8 cellular contexts compared by ENCODE assay signal in genomic region chr6:165729307-165729936, GRCh38.
DNase-seq lines count a peak whose midpoint lies in the region; ATAC-seq and TF ChIP-seq lines count a peak whose summit lies in the region.

No MANE protein-coding gene starts in this region.

- 4 to 11% methylated on average over 1 of the region's 1 CpG for WGBS in thyroid gland, 2 donors

- H3K27me3 Mint-ChIP-seq in activated naive CD4-positive, alpha-beta T cell treated with anti-CD3 and anti-CD28 coated beads, Interleukin-2, amount 10 ng/mL, durations not matched to agents 7 days and 5 days, result no peaks in the 10 kb centered on the region
- peaks cover 0 to 5% of the 10 kb centered on the region in 2 donors for H3K27me3 Mint-ChIP-seq in stimulated activated naive B cell treated with anti-CD40 and anti-IgM and Interleukin-4, amounts not matched to agents 10 μg/mL and 1 μg/mL and 100 μg/mL, for 72 hours

- H3K27ac Mint-ChIP-seq in activated naive CD4-positive, alpha-beta T cell treated with anti-CD3 and anti-CD28 coated beads, Interleukin-2, amount 10 ng/mL, durations not matched to agents 7 days and 5 days, result no peak overlapping the region
- no peak overlapping the region for H3K27ac Mint-ChIP-seq in stimulated activated naive B cell treated with anti-CD40 and anti-IgM and Interleukin-4, amounts not matched to agents 10 μg/mL and 1 μg/mL and 100 μg/mL, for 72 hours

- no peaks in the 10 kb centered on the region for H3K27me3 ChIP-seq in thyroid gland

- TF ChIP-seq CTCF in GM13977 (IDR thresholded peaks at IDR 0.05; ENCODE audit: extremely low read depth, insufficient read depth, missing control alignments) (peak; percentile 76), thyroid gland (IDR thresholded peaks at IDR 0.05) (peak; percentile 51 to 85 (median 72))

- TF ChIP-seq POLR2A in thyroid gland (IDR thresholded peaks at IDR 0.05), result no peak

- H3K9me3 ChIP-seq in thyroid gland, result no peaks in the 10 kb centered on the region

- no peaks in the 10 kb centered on the region for H3K9me3 Mint-ChIP-seq in activated naive CD4-positive, alpha-beta T cell treated with anti-CD3 and anti-CD28 coated beads, Interleukin-2, amount 10 ng/mL, durations not matched to agents 7 days and 5 days
- peaks cover 0 to 1% of the 10 kb centered on the region in 2 donors for H3K9me3 Mint-ChIP-seq in stimulated activated naive B cell treated with anti-CD40 and anti-IgM and Interleukin-4, amounts not matched to agents 10 μg/mL and 1 μg/mL and 100 μg/mL, for 72 hours

- no peaks in the 10 kb centered on the region for H3K36me3 ChIP-seq in thyroid gland

- H3K4me1 Mint-ChIP-seq in activated naive CD4-positive, alpha-beta T cell treated with anti-CD3 and anti-CD28 coated beads, Interleukin-2, amount 10 ng/mL, durations not matched to agents 7 days and 5 days, result no peaks in the 10 kb centered on the region
- H3K4me1 Mint-ChIP-seq in stimulated activated naive B cell treated with anti-CD40 and anti-IgM and Interleukin-4, amounts not matched to agents 10 μg/mL and 1 μg/mL and 100 μg/mL, for 72 hours, result no peaks in the 10 kb centered on the region

- DNase-seq in AG20443 (ENCODE audit: low spot score) (peak; percentile 64), GM13977 (ENCODE audit: low spot score) (peak; percentile 78), kidney tubule cell (ENCODE audit: low spot score) (peak; percentile 41), thyroid gland (peak; percentile 39 to 48), ureter (ENCODE audit: low spot score) (no peak)
- peak; percentile 46 for DNase-seq in activated naive CD4-positive, alpha-beta T cell treated with anti-CD3 and anti-CD28 coated beads, Interleukin-2, amount 10 ng/mL, durations not matched to agents 7 days and 5 days
- no peak for DNase-seq in stimulated activated naive B cell treated with anti-CD40 and anti-IgM and Interleukin-4, amounts not matched to agents 10 μg/mL and 1 μg/mL and 100 μg/mL, for 72 hours

- peaks cover 0 to 3% of the 10 kb centered on the region in 2 donors for H3K4me1 ChIP-seq in thyroid gland

- H3K4me3 Mint-ChIP-seq in activated naive CD4-positive, alpha-beta T cell treated with anti-CD3 and anti-CD28 coated beads, Interleukin-2, amount 10 ng/mL, durations not matched to agents 7 days and 5 days, result no peak overlapping the region
- no peak overlapping the region for H3K4me3 Mint-ChIP-seq in stimulated activated naive B cell treated with anti-CD40 and anti-IgM and Interleukin-4, amounts not matched to agents 10 μg/mL and 1 μg/mL and 100 μg/mL, for 72 hours

- ATAC-seq in stimulated activated naive B cell treated with anti-CD40 and anti-IgM and Interleukin-4, amounts not matched to agents 10 μg/mL and 1 μg/mL and 100 μg/mL, for 72 hours (replicated peaks), result no peak

- in situ Hi-C loops in GM13977 (cut with MboI; ENCODE audit: low pct_unique_long_range_greater_than_20kb, low sequenced_read_pairs, unreplicated experiment), result no loop called here

- H3K27ac ChIP-seq in thyroid gland, result no peak overlapping the region

- intact Hi-C loops in thyroid gland (cut with DNase I), result no loop called here

- H3K36me3 Mint-ChIP-seq in activated naive CD4-positive, alpha-beta T cell treated with anti-CD3 and anti-CD28 coated beads, Interleukin-2, amount 10 ng/mL, durations not matched to agents 7 days and 5 days, result no peaks in the 10 kb centered on the region
- H3K36me3 Mint-ChIP-seq in stimulated activated naive B cell treated with anti-CD40 and anti-IgM and Interleukin-4, amounts not matched to agents 10 μg/mL and 1 μg/mL and 100 μg/mL, for 72 hours, result no peaks in the 10 kb centered on the region

- H3K4me3 ChIP-seq in thyroid gland (replicated peaks in 1 of 3), result no peak overlapping the region

- TF ChIP-seq RAD21 in Ishikawa (IDR thresholded peaks at IDR 0.05; ENCODE audit: low read depth), result peak; percentile 34

- CTCF ChIA-PET in activated naive CD4-positive, alpha-beta T cell treated with anti-CD3 and anti-CD28 coated beads, Interleukin-2, amount 10 ng/mL, durations not matched to agents 7 days and 5 days (lab: Charles Lee), result interaction anchor here (0.8 to 2.5 kb wide), 5 partner anchors 10 to 289 kb away, joined by 3 to 12 read pairs (median 3); no protein-coding TSS in a partner anchor

- TF ChIP-seq EP300 in Ishikawa (IDR thresholded peaks at IDR 0.05; ENCODE audit: borderline replicate concordance), result no peak

TF ChIP-seq in Ishikawa, 13 proteins besides CTCF, POLR2A, EP300 and RAD21:
- TF ChIP-seq, protein P1, sequence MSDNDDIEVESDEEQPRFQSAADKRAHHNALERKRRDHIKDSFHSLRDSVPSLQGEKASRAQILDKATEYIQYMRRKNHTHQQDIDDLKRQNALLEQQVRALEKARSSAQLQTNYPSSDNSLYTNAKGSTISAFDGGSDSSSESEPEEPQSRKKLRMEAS (IDR thresholded peaks at IDR 0.05), result no peak
- no peak for TF ChIP-seq TCF12 (IDR thresholded peaks at IDR 0.05; ENCODE audit: low read depth)
- no peak for TF ChIP-seq CEBPB (IDR thresholded peaks at IDR 0.05)
- no peak for TF ChIP-seq NFIC (IDR thresholded peaks at IDR 0.05)
- TF ChIP-seq FOXM1 (IDR thresholded peaks at IDR 0.05; ENCODE audit: borderline replicate concordance, low read depth), result no peak
- TF ChIP-seq TAF1 (IDR thresholded peaks at IDR 0.05; ENCODE audit: low read depth), result no peak
- TF ChIP-seq, protein P2, sequence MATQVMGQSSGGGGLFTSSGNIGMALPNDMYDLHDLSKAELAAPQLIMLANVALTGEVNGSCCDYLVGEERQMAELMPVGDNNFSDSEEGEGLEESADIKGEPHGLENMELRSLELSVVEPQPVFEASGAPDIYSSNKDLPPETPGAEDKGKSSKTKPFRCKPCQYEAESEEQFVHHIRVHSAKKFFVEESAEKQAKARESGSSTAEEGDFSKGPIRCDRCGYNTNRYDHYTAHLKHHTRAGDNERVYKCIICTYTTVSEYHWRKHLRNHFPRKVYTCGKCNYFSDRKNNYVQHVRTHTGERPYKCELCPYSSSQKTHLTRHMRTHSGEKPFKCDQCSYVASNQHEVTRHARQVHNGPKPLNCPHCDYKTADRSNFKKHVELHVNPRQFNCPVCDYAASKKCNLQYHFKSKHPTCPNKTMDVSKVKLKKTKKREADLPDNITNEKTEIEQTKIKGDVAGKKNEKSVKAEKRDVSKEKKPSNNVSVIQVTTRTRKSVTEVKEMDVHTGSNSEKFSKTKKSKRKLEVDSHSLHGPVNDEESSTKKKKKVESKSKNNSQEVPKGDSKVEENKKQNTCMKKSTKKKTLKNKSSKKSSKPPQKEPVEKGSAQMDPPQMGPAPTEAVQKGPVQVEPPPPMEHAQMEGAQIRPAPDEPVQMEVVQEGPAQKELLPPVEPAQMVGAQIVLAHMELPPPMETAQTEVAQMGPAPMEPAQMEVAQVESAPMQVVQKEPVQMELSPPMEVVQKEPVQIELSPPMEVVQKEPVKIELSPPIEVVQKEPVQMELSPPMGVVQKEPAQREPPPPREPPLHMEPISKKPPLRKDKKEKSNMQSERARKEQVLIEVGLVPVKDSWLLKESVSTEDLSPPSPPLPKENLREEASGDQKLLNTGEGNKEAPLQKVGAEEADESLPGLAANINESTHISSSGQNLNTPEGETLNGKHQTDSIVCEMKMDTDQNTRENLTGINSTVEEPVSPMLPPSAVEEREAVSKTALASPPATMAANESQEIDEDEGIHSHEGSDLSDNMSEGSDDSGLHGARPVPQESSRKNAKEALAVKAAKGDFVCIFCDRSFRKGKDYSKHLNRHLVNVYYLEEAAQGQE (IDR thresholded peaks at IDR 0.05; ENCODE audit: low read depth), result no peak
- TF ChIP-seq, protein P3, sequence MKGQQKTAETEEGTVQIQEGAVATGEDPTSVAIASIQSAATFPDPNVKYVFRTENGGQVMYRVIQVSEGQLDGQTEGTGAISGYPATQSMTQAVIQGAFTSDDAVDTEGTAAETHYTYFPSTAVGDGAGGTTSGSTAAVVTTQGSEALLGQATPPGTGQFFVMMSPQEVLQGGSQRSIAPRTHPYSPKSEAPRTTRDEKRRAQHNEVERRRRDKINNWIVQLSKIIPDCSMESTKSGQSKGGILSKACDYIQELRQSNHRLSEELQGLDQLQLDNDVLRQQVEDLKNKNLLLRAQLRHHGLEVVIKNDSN (IDR thresholded peaks at IDR 0.05), result no peak
- no peak for TF ChIP-seq CREB1 (IDR thresholded peaks at IDR 0.05; ENCODE audit: low read depth)
- no peak for TF ChIP-seq YY1 (IDR thresholded peaks at IDR 0.05; ENCODE audit: low read depth)
- TF ChIP-seq TEAD4 (IDR thresholded peaks at IDR 0.05), result no peak

Comparison
In these comparisons a context has a peak if more than half of its experiments do, and no peak if none do; other contexts are left out.
1. DNase-seq: peak in AG20443 (single experiment), GM13977 (single experiment), activated naive CD4-positive, alpha-beta T cell treated with anti-CD3 and anti-CD28 coated beads, Interleukin-2, amount 10 ng/mL, durations not matched to agents 7 days and 5 days (single experiment), kidney tubule cell (single experiment) and thyroid gland (2 of 2); none in stimulated activated naive B cell treated with anti-CD40 and anti-IgM and Interleukin-4, amounts not matched to agents 10 μg/mL and 1 μg/mL and 100 μg/mL, for 72 hours (single experiment) and ureter (single experiment).